ENCODE assay signal across 8 cellular contexts in the genomic region with DNA sequence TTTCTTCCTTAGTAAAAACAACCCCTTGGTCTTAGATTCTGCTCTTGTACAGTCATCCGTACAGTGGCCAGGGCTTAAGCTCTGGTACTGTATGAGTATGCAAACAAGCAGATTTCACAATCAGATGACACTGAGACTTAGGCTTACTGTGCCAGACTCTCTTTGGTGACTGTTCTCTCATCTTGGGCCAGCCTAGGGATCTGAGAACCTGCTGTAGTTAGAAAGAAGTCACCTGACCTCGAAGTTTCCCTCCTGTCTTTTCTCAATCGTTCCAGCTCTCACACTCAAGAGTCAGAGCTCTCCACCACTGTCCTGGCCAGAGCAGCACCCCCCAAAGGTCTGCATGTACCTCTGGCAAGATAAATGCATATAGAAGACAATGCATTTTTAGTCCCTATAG.
DNase-seq lines count a peak whose midpoint lies in the region; ATAC-seq and TF ChIP-seq lines count a peak whose summit lies in the region.

No MANE protein-coding gene starts in this region.

- peak overlapping the region; percentile 83 for H3K27ac Mint-ChIP-seq in activated B cell treated with CpG ODN at 0.5 μM for 24 hours
- no peak overlapping the region for H3K27ac Mint-ChIP-seq in GM23338

- CTCF ChIA-PET in activated B cell treated with CpG ODN at 0.5 μM for 24 hours (lab: Charles Lee) = no interaction called here

- H3K9me3 Mint-ChIP-seq in activated B cell treated with CpG ODN at 0.5 μM for 24 hours (no peaks in the 10 kb centered on the region), GM23338 (no peaks in the 10 kb centered on the region)

- peaks cover 96% of the 10 kb centered on the region for H3K4me1 Mint-ChIP-seq in activated B cell treated with CpG ODN at 0.5 μM for 24 hours
- H3K4me1 Mint-ChIP-seq in GM23338 = peaks cover 69% of the 10 kb centered on the region

- no peaks in the 10 kb centered on the region for H3K9me2 ChIP-seq in GM23338 (ENCODE audit: insufficient read depth)

- peaks cover 30% of the 10 kb centered on the region for H3K27me3 ChIP-seq in GM23338 (ENCODE audit: insufficient read depth)

- H3K27ac ChIP-seq in GM23338 (ENCODE audit: low read depth) = no peak overlapping the region

- TF ChIP-seq CTCF in activated B cell treated with CpG ODN at 0.5 μM for 24 hours (IDR thresholded peaks at IDR 0.05) (no peak), GM23338 (conservative IDR thresholded peaks at IDR 0.05; ENCODE audit: low read depth in 2 of 2) (no peak)

- POLR2A ChIA-PET in activated B cell treated with CpG ODN at 0.5 μM for 24 hours (lab: Charles Lee) = interaction anchor here (0.5 to 1.3 kb wide), 5 partner anchors 12 to 67 kb away, joined by 3 read pairs; no protein-coding TSS in a partner anchor

- no peaks in the 10 kb centered on the region for H4K20me1 ChIP-seq in GM23338 (replicated peaks; ENCODE audit: insufficient read depth)

- DNase-seq in GM04504 (ENCODE audit: low read depth) (peak; percentile 84), activated B cell treated with CpG ODN at 0.5 μM for 24 hours (no peak), kidney glomerular epithelial cell (lab: John Stamatoyannopoulos, UW) (peak; percentile 68), NCI-H510A (lab: John Stamatoyannopoulos, UW) (no peak), GM23338 (ENCODE audit: low spot score) (no peak)

- no peak overlapping the region for H3K4me2 ChIP-seq in GM23338

- H3K4me3 ChIP-seq in GM23338 = no peak overlapping the region

- H3K36me3 Mint-ChIP-seq in activated B cell treated with CpG ODN at 0.5 μM for 24 hours (ENCODE audit: low read depth) = peaks cover 25% of the 10 kb centered on the region
- H3K36me3 Mint-ChIP-seq in GM23338 (ENCODE audit: low read depth) = no peaks in the 10 kb centered on the region

- no peaks in the 10 kb centered on the region for H3K79me2 ChIP-seq in GM23338 (replicated peaks; ENCODE audit: insufficient read depth)

- peaks cover 38% of the 10 kb centered on the region for H3K4me1 ChIP-seq in GM23338 (ENCODE audit: insufficient read depth)

- H3K27me3 Mint-ChIP-seq in activated B cell treated with CpG ODN at 0.5 μM for 24 hours (no peaks in the 10 kb centered on the region), GM23338 (ENCODE audit: insufficient read depth, low read depth, poor library complexity) (peaks cover 15% of the 10 kb centered on the region)

- no peak overlapping the region for H2AFZ ChIP-seq in GM23338

- ATAC-seq in HG02798 (IDR thresholded peaks at IDR 0.05; ENCODE audit: poor library complexity, unreplicated experiment) (peak; percentile 73), activated B cell treated with CpG ODN at 0.5 μM for 24 hours (ENCODE audit: low read depth) (peak; percentile 90), GM23338 (no peak), GM21529 (IDR thresholded peaks at IDR 0.05; ENCODE audit: unreplicated experiment) (no peak), GM21737 (IDR thresholded peaks at IDR 0.05; ENCODE audit: unreplicated experiment) (no peak)

- no peaks in the 10 kb centered on the region for H3K36me3 ChIP-seq in GM23338 (ENCODE audit: insufficient read depth)

- intact Hi-C loops in activated B cell treated with CpG ODN at 0.5 μM for 24 hours (cut with micrococcal nuclease) = loop anchor here (1.0 to 5.0 kb wide), 5 partner anchors 15 to 1296 kb away; a partner anchor contains a TSS

- no peaks in the 10 kb centered on the region for H3F3A ChIP-seq in GM23338 (replicated peaks; ENCODE audit: low read depth)

- H3K4me3 Mint-ChIP-seq in activated B cell treated with CpG ODN at 0.5 μM for 24 hours (peak overlapping the region; percentile 25), GM23338 (no peak overlapping the region)

TF ChIP-seq in GM23338, 12 proteins besides CTCF, POLR2A, EP300 and RAD21 (continues in another document):
- TF ChIP-seq ZNF114 (CRISPR knock-in tag; IDR thresholded peaks at IDR 0.05) (no peak), ZNF331 (CRISPR knock-in tag; IDR thresholded peaks at IDR 0.05; ENCODE audit: low read depth) (no peak), CREB1 (CRISPR knock-in tag; IDR thresholded peaks at IDR 0.05; ENCODE audit: low read depth) (no peak), NANOG (IDR thresholded peaks at IDR 0.05; ENCODE audit: borderline replicate concordance) (no peak), STAT1 (IDR thresholded peaks at IDR 0.05; ENCODE audit: unreplicated experiment) (no peak), EZH2phosphoT487 (IDR thresholded peaks at IDR 0.05; ENCODE audit: unreplicated experiment) (no peak)
- TF ChIP-seq, protein P1, sequence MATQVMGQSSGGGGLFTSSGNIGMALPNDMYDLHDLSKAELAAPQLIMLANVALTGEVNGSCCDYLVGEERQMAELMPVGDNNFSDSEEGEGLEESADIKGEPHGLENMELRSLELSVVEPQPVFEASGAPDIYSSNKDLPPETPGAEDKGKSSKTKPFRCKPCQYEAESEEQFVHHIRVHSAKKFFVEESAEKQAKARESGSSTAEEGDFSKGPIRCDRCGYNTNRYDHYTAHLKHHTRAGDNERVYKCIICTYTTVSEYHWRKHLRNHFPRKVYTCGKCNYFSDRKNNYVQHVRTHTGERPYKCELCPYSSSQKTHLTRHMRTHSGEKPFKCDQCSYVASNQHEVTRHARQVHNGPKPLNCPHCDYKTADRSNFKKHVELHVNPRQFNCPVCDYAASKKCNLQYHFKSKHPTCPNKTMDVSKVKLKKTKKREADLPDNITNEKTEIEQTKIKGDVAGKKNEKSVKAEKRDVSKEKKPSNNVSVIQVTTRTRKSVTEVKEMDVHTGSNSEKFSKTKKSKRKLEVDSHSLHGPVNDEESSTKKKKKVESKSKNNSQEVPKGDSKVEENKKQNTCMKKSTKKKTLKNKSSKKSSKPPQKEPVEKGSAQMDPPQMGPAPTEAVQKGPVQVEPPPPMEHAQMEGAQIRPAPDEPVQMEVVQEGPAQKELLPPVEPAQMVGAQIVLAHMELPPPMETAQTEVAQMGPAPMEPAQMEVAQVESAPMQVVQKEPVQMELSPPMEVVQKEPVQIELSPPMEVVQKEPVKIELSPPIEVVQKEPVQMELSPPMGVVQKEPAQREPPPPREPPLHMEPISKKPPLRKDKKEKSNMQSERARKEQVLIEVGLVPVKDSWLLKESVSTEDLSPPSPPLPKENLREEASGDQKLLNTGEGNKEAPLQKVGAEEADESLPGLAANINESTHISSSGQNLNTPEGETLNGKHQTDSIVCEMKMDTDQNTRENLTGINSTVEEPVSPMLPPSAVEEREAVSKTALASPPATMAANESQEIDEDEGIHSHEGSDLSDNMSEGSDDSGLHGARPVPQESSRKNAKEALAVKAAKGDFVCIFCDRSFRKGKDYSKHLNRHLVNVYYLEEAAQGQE (IDR thresholded peaks at IDR 0.05; ENCODE audit: unreplicated experiment) = no peak
- TF ChIP-seq, protein P2, sequence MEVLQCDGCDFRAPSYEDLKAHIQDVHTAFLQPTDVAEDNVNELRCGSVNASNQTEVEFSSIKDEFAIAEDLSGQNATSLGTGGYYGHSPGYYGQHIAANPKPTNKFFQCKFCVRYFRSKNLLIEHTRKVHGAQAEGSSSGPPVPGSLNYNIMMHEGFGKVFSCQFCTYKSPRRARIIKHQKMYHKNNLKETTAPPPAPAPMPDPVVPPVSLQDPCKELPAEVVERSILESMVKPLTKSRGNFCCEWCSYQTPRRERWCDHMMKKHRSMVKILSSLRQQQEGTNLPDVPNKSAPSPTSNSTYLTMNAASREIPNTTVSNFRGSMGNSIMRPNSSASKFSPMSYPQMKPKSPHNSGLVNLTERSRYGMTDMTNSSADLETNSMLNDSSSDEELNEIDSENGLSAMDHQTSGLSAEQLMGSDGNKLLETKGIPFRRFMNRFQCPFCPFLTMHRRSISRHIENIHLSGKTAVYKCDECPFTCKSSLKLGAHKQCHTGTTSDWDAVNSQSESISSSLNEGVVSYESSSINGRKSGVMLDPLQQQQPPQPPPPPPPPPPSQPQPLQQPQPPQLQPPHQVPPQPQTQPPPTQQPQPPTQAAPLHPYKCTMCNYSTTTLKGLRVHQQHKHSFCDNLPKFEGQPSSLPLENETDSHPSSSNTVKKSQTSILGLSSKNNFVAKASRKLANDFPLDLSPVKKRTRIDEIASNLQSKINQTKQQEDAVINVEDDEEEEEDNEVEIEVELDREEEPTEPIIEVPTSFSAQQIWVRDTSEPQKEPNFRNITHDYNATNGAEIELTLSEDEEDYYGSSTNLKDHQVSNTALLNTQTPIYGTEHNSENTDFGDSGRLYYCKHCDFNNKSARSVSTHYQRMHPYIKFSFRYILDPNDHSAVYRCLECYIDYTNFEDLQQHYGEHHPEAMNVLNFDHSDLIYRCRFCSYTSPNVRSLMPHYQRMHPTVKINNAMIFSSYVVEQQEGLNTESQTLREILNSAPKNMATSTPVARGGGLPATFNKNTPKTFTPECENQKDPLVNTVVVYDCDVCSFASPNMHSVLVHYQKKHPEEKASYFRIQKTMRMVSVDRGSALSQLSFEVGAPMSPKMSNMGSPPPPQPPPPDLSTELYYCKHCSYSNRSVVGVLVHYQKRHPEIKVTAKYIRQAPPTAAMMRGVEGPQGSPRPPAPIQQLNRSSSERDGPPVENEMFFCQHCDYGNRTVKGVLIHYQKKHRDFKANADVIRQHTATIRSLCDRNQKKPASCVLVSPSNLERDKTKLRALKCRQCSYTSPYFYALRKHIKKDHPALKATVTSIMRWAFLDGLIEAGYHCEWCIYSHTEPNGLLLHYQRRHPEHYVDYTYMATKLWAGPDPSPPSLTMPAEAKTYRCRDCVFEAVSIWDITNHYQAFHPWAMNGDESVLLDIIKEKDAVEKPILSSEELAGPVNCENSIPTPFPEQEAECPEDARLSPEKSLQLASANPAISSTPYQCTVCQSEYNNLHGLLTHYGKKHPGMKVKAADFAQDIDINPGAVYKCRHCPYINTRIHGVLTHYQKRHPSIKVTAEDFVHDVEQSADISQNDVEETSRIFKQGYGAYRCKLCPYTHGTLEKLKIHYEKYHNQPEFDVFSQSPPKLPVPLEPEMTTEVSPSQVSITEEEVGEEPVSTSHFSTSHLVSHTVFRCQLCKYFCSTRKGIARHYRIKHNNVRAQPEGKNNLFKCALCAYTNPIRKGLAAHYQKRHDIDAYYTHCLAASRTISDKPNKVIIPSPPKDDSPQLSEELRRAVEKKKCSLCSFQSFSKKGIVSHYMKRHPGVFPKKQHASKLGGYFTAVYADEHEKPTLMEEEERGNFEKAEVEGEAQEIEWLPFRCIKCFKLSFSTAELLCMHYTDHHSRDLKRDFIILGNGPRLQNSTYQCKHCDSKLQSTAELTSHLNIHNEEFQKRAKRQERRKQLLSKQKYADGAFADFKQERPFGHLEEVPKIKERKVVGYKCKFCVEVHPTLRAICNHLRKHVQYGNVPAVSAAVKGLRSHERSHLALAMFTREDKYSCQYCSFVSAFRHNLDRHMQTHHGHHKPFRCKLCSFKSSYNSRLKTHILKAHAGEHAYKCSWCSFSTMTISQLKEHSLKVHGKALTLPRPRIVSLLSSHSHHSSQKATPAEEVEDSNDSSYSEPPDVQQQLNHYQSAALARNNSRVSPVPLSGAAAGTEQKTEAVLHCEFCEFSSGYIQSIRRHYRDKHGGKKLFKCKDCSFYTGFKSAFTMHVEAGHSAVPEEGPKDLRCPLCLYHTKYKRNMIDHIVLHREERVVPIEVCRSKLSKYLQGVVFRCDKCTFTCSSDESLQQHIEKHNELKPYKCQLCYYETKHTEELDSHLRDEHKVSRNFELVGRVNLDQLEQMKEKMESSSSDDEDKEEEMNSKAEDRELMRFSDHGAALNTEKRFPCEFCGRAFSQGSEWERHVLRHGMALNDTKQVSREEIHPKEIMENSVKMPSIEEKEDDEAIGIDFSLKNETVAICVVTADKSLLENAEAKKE (CRISPR knock-in tag; IDR thresholded peaks at IDR 0.05) = no peak

Comparison
In these comparisons a context has a peak if more than half of its experiments do, and no peak if none do; other contexts are left out.
1. DNase-seq: peak in GM04504 (single experiment) and kidney glomerular epithelial cell (single experiment); none in activated B cell treated with CpG ODN at 0.5 μM for 24 hours (single experiment), NCI-H510A (single experiment) and GM23338 (single experiment).
2. ATAC-seq: peak in HG02798 (single experiment) and activated B cell treated with CpG ODN at 0.5 μM for 24 hours (single experiment); none in GM23338 (single experiment), GM21529 (single experiment) and GM21737 (single experiment).